13 cellular contexts compared by ENCODE assay signal in the genomic region with DNA sequence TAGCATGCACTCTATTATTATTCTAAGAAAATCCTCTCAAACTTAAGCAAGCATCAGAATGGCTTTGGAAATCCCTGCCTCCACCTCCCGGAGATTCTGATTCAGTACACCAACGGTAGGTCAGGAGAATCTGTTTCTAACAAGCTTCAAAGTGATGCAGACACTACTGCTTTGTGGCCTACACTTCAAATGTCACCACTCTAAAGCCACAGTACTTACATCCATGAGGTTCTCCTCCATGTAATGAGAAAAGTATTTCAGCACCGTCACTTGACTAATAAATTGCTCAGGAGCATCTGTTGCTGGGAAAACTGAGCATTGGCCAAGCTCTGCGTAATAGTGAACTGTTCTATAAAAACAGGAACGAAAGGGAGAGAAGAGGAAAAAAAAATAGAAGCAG. TPM values are rescaled to one million over a fixed set of nuclear protein-coding genes. Genes with fewer than 3 reads are reported as not detected.
DNase-seq lines count a peak whose midpoint lies in the region; ATAC-seq and TF ChIP-seq lines count a peak whose summit lies in the region.
"Had no signal": no experiment of that assay in that cellular context is flagged by ENCODE, and none has a peak within 500 bp of the region (broad histone marks: within the 10 kb centered on the region; RNA-seq: fewer than 3 reads in every experiment).

No MANE protein-coding gene starts in this region.

- in situ Hi-C loops in astrocyte of the spinal cord (cut with HindIII; ENCODE audit: low sequenced_read_pairs) = loop anchor here (25.0 kb wide), 2 partner anchors 668 to 968 kb away; a partner anchor contains a TSS

- H3K27me3 ChIP-seq in smooth muscle cell (ENCODE audit: low read depth) = no peaks in the 10 kb centered on the region
- no peaks in the 10 kb centered on the region for H3K27me3 ChIP-seq in sigmoid colon
- no peaks in the 10 kb centered on the region for H3K27me3 ChIP-seq in uterus
- H3K27me3 ChIP-seq: SJCRH30 had no signal

- peak overlapping the region; percentile 86 for H3K4me2 ChIP-seq in smooth muscle cell

- no peak for ATAC-seq in HG03280 (IDR thresholded peaks at IDR 0.05; ENCODE audit: unreplicated experiment)
- ATAC-seq: sciatic nerve had no signal

- no peak for TF ChIP-seq CTCF in astrocyte of the spinal cord (IDR thresholded peaks at IDR 0.05; ENCODE audit: low read depth, low read length)
- no peak for TF ChIP-seq CTCF in smooth muscle cell (IDR thresholded peaks at IDR 0.05; ENCODE audit: borderline replicate concordance, insufficient read depth, poor library complexity, severe bottlenecking)
- TF ChIP-seq CTCF in sigmoid colon (IDR thresholded peaks at IDR 0.05) = no peak
- TF ChIP-seq CTCF in uterus (IDR thresholded peaks at IDR 0.05) = no peak

- H4K20me1 ChIP-seq in smooth muscle cell (ENCODE audit: low read depth) = peaks cover 73% of the 10 kb centered on the region

- H3K4me3 ChIP-seq in astrocyte of the spinal cord (ENCODE audit: low read depth, low read length) = peak overlapping the region; percentile 90
- H3K4me3 ChIP-seq in smooth muscle cell = peak overlapping the region; percentile 90
- H3K4me3 ChIP-seq in sigmoid colon = peak overlapping the region in 2 of 4 donors; percentile 73 to 84
- H3K4me3 ChIP-seq in uterus = no peak overlapping the region
- H3K4me3 ChIP-seq: SJCRH30 had no signal

- no peaks in the 10 kb centered on the region for H3K9me3 ChIP-seq in smooth muscle cell (replicated peaks; ENCODE audit: low read depth)
- H3K9me3 ChIP-seq in sigmoid colon = no peaks in the 10 kb centered on the region
- no peaks in the 10 kb centered on the region for H3K9me3 ChIP-seq in uterus
- H3K9me3 ChIP-seq: SJCRH30 had no signal

- H3K36me3 ChIP-seq in smooth muscle cell (ENCODE audit: low read depth) = peaks cover 28% of the 10 kb centered on the region
- H3K36me3 ChIP-seq in sigmoid colon = peaks cover 0 to 26% (median 13%) of the 10 kb centered on the region in 4 donors
- no peaks in the 10 kb centered on the region for H3K36me3 ChIP-seq in uterus

- TF ChIP-seq EP300 in sigmoid colon (IDR thresholded peaks at IDR 0.05) = no peak

- peak; percentile 33 for DNase-seq in HT-29 (ENCODE audit: low spot score)
- no peak for DNase-seq in astrocyte of the spinal cord (ENCODE audit: low read depth, low spot score)
- DNase-seq in glomerular visceral epithelial cell (ENCODE audit: extremely low spot score) = peak; percentile 38
- no peak for DNase-seq in smooth muscle cell (lab: John Stamatoyannopoulos, UW; ENCODE audit: unreplicated experiment)
- DNase-seq in sigmoid colon = no peak
- no peak for DNase-seq in uterus
- DNase-seq: activated CD8-positive, alpha-beta memory T cell treated with anti-CD3 and anti-CD28 coated beads, Interleukin-2, amount 50 U/mL, for 4 hours; COR-L47; effector memory CD4-positive, alpha-beta T cell; NCI-H1694 treated with DMSO at 0.1 percent for 48 hours; SJCRH30 had no signal

- no peak overlapping the region for H2AFZ ChIP-seq in smooth muscle cell (ENCODE audit: low read depth)

- H3K4me1 ChIP-seq in smooth muscle cell (ENCODE audit: low read depth) (peaks cover 7% of the 10 kb centered on the region), sigmoid colon (peaks cover 0 to 8% (median 7%) of the 10 kb centered on the region in 4 donors), uterus (no peaks in the 10 kb centered on the region)
- H3K4me1 ChIP-seq: SJCRH30 had no signal

- 45% methylated on average over 5 of the region's 5 CpGs for WGBS in smooth muscle cell (ENCODE audit: low lambda C conversion rate)
- 86 to 90% methylated on average over 5 of the region's 5 CpGs for WGBS in sigmoid colon, 2 donors

- TF ChIP-seq POLR2A in sigmoid colon (IDR thresholded peaks at IDR 0.05) (no peak), uterus (IDR thresholded peaks at IDR 0.05) (no peak)

- intact Hi-C loops in sigmoid colon (cut with DNase I) (loop anchor here (5.0 kb wide), 1 partner anchor 1543 kb away; no protein-coding TSS in a partner anchor), uterus (cut with DNase I; ENCODE audit: low total_unique reads) (loop anchor here (10.0 kb wide), 1 partner anchor 1160 kb away; no protein-coding TSS in a partner anchor)

- H3K79me2 ChIP-seq in smooth muscle cell (ENCODE audit: low read depth) = peaks cover 48% of the 10 kb centered on the region

- H3F3A ChIP-seq in smooth muscle cell (ENCODE audit: low read depth) = peaks cover 51% of the 10 kb centered on the region

- H3K9ac ChIP-seq in smooth muscle cell (ENCODE audit: low read depth) = no peak overlapping the region

- peak overlapping the region; percentile 97 for H3K27ac ChIP-seq in smooth muscle cell (ENCODE audit: low read depth)
- no peak overlapping the region for H3K27ac ChIP-seq in sigmoid colon
- peak overlapping the region in 1 of 2 donors; percentile 95 for H3K27ac ChIP-seq in uterus
- H3K27ac ChIP-seq: SJCRH30 had no signal

RNA-seq across cellular contexts. Expression of a gene that starts 4.8 kb away (rescaled TPM):
- 984 and 1,144 TPM in 2 replicates for total RNA-seq in HT-29 (2014; rRNA removed; shearing (Covaris generic))
- total RNA-seq in smooth muscle cell (425 and 435 TPM in 2 replicates), sigmoid colon (10 to 100 TPM; 19.3 to 46.3 (median 34.8) TPM), uterus (100 to 1,000 TPM in 3 of 4 donors, 10 to 100 TPM in 1; 75.6 to 329 (median 147) TPM)
- polyA plus RNA-seq in smooth muscle cell (175 and 245 TPM in 2 replicates), sigmoid colon (10 to 100 TPM in 1 of 3 donors, 1 to 10 TPM in 2; 6.4 to 16.0 (median 7.8) TPM)

RNA-seq across cellular contexts. Expression of a gene that starts 36.2 kb away (rescaled TPM):
- total RNA-seq in HT-29 (2014; rRNA removed; shearing (Covaris generic)) = not detected in 2 replicates
- total RNA-seq in smooth muscle cell (not detected in 2 replicates), sigmoid colon (1 to 10 TPM in 1 of 4 donors, under 1 TPM in 3; 0.28 to 2.5 (median 0.59) TPM), uterus (1 to 10 TPM in 1 of 4 donors, under 1 TPM in 2, not detected in 1; 0.61 to 6.8 (median 0.97) TPM)
- polyA plus RNA-seq in smooth muscle cell (not detected in 2 replicates), sigmoid colon (1 to 10 TPM in 1 of 3 donors, under 1 TPM in 2; 0.23 to 6.3 (median 0.60) TPM)
- total RNA-seq: SJCRH30 had no signal

Comparison
In these comparisons a context has a peak if more than half of its experiments do, and no peak if none do; other contexts are left out.
1. DNase-seq: peak in HT-29 (single experiment) and glomerular visceral epithelial cell (single experiment); none in astrocyte of the spinal cord (single experiment), smooth muscle cell (single experiment), sigmoid colon (single experiment) and uterus (0 of 2).
2. H3K4me3 ChIP-seq: peak in astrocyte of the spinal cord (single experiment) and smooth muscle cell (single experiment); none in uterus (0 of 2).